1 cellular context compared by ENCODE assay signal in the genomic region with DNA sequence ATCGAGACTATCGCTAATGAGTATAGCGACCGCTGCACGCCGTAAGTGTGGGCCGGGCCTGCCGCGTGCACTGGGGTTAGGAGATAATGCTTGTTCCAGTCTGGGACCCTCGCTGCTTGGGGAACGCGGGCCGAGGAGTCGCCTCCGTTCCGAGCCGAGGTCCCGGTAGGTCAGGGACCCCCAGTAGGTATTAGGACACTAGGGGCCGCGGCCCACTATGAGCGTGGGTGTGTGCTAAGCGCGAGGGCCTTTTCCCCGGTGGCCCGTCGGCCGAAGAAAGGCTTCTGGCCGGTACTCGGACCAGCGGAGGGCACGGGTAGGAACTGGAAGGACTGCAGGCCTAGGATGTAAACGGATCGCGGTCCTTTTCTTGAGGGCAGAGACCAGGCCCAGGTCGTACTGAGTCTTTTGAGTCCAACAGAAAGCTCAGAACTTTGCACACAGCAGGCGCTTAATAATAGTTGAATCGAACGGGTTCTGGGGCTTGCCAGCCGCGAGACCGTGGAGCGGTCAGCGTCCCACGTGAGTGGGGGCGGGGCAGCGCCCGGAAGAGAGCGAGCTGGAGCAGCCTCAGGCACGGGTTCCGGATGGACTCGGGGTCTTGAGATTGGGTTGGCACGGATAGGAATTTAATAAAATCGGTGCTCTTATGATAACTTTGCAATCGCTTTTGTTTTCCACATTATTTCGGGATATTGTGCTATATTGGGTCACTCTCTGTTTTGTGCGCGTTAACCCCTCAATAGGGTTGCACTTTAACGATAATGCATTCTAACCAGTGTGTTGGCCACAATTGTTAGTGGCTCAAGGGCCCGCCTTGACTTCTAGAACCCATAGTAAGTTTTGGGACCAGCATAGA.
TF ChIP-seq lines count a peak whose summit lies in the region.

No MANE protein-coding gene starts in this region.

TF ChIP-seq in HepG2, 621 proteins besides CTCF, POLR2A, EP300 and RAD21 (continued from another document and continues in another):
- TF ChIP-seq PRDM15 (CRISPR knock-in tag; IDR thresholded peaks at IDR 0.05) = no peak
- no peak for TF ChIP-seq ZNF263 (CRISPR knock-in tag; IDR thresholded peaks at IDR 0.05)
- TF ChIP-seq, protein P1, sequence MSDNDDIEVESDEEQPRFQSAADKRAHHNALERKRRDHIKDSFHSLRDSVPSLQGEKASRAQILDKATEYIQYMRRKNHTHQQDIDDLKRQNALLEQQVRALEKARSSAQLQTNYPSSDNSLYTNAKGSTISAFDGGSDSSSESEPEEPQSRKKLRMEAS (IDR thresholded peaks at IDR 0.05) = peak; percentile 81
- TF ChIP-seq FOXO4 (CRISPR knock-in tag; conservative IDR thresholded peaks at IDR 0.05) = no peak
- TF ChIP-seq, protein P2, sequence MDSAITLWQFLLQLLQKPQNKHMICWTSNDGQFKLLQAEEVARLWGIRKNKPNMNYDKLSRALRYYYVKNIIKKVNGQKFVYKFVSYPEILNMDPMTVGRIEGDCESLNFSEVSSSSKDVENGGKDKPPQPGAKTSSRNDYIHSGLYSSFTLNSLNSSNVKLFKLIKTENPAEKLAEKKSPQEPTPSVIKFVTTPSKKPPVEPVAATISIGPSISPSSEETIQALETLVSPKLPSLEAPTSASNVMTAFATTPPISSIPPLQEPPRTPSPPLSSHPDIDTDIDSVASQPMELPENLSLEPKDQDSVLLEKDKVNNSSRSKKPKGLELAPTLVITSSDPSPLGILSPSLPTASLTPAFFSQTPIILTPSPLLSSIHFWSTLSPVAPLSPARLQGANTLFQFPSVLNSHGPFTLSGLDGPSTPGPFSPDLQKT (CRISPR knock-in tag; IDR thresholded peaks at IDR 0.05; ENCODE audit: borderline replicate concordance) = no peak
- TF ChIP-seq SOX5 (CRISPR knock-in tag; IDR thresholded peaks at IDR 0.05; ENCODE audit: borderline replicate concordance) = no peak; the same call in 1 of the 2 replicates
- no peak for TF ChIP-seq ZNF292 (CRISPR knock-in tag; IDR thresholded peaks at IDR 0.05; ENCODE audit: borderline replicate concordance, low read depth)
- TF ChIP-seq TBX3 (IDR thresholded peaks at IDR 0.05; ENCODE audit: borderline replicate concordance) = no peak
- no peak for TF ChIP-seq KMT2A (CRISPR knock-in tag; IDR thresholded peaks at IDR 0.05)
- TF ChIP-seq AFF4 (CRISPR knock-in tag; IDR thresholded peaks at IDR 0.05) = no peak
- TF ChIP-seq, protein P3, sequence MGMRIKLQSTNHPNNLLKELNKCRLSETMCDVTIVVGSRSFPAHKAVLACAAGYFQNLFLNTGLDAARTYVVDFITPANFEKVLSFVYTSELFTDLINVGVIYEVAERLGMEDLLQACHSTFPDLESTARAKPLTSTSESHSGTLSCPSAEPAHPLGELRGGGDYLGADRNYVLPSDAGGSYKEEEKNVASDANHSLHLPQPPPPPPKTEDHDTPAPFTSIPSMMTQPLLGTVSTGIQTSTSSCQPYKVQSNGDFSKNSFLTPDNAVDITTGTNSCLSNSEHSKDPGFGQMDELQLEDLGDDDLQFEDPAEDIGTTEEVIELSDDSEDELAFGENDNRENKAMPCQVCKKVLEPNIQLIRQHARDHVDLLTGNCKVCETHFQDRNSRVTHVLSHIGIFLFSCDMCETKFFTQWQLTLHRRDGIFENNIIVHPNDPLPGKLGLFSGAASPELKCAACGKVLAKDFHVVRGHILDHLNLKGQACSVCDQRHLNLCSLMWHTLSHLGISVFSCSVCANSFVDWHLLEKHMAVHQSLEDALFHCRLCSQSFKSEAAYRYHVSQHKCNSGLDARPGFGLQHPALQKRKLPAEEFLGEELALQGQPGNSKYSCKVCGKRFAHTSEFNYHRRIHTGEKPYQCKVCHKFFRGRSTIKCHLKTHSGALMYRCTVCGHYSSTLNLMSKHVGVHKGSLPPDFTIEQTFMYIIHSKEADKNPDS (CRISPR knock-in tag; IDR thresholded peaks at IDR 0.05) = no peak
- TF ChIP-seq HOXD1 (CRISPR knock-in tag; IDR thresholded peaks at IDR 0.05) = 0 out of 2 replicates have a peak, but pooled peaks have one; percentile 29
- TF ChIP-seq ONECUT2 (CRISPR knock-in tag; IDR thresholded peaks at IDR 0.05) = no peak
- TF ChIP-seq ZNF432 (CRISPR knock-in tag; IDR thresholded peaks at IDR 0.05; ENCODE audit: borderline replicate concordance) = no peak
- TF ChIP-seq ZNF883 (CRISPR knock-in tag; IDR thresholded peaks at IDR 0.05; ENCODE audit: not compliant biosample characterization) = no peak
- TF ChIP-seq HMG20B (CRISPR knock-in tag; conservative IDR thresholded peaks at IDR 0.05) = no peak
- TF ChIP-seq, protein P4, sequence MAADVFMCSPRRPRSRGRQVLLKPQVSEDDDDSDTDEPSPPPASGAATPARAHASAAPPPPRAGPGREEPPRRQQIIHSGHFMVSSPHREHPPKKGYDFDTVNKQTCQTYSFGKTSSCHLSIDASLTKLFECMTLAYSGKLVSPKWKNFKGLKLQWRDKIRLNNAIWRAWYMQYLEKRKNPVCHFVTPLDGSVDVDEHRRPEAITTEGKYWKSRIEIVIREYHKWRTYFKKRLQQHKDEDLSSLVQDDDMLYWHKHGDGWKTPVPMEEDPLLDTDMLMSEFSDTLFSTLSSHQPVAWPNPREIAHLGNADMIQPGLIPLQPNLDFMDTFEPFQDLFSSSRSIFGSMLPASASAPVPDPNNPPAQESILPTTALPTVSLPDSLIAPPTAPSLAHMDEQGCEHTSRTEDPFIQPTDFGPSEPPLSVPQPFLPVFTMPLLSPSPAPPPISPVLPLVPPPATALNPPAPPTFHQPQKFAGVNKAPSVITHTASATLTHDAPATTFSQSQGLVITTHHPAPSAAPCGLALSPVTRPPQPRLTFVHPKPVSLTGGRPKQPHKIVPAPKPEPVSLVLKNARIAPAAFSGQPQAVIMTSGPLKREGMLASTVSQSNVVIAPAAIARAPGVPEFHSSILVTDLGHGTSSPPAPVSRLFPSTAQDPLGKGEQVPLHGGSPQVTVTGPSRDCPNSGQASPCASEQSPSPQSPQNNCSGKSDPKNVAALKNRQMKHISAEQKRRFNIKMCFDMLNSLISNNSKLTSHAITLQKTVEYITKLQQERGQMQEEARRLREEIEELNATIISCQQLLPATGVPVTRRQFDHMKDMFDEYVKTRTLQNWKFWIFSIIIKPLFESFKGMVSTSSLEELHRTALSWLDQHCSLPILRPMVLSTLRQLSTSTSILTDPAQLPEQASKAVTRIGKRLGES (CRISPR knock-in tag; IDR thresholded peaks at IDR 0.05; ENCODE audit: borderline replicate concordance) = no peak
- no peak for TF ChIP-seq PREB (CRISPR knock-in tag; IDR thresholded peaks at IDR 0.05)
- TF ChIP-seq SAFB2 (CRISPR knock-in tag; IDR thresholded peaks at IDR 0.05; ENCODE audit: borderline replicate concordance, low read depth) = no peak; the same call in 1 of the 2 replicates
- TF ChIP-seq ERF (CRISPR knock-in tag; IDR thresholded peaks at IDR 0.05) = no peak
- no peak for TF ChIP-seq ZFP1 (CRISPR knock-in tag; IDR thresholded peaks at IDR 0.05)
- TF ChIP-seq SOX13 (IDR thresholded peaks at IDR 0.05) = no peak
- no peak for TF ChIP-seq SOX13 (CRISPR knock-in tag; conservative IDR thresholded peaks at IDR 0.05 in 1 of 2, IDR thresholded peaks at IDR 0.05 in 1 of 2)
- TF ChIP-seq DPF2 (CRISPR knock-in tag; IDR thresholded peaks at IDR 0.05; ENCODE audit: borderline replicate concordance, low read depth) = no peak
- no peak for TF ChIP-seq ZNF768 (CRISPR knock-in tag; IDR thresholded peaks at IDR 0.05)
- TF ChIP-seq NONO (IDR thresholded peaks at IDR 0.05) = no peak
- no peak for TF ChIP-seq NONO (CRISPR knock-in tag; conservative IDR thresholded peaks at IDR 0.05)
- TF ChIP-seq ZNF724P (CRISPR knock-in tag; IDR thresholded peaks at IDR 0.05; ENCODE audit: borderline replicate concordance) = no peak
- TF ChIP-seq SOX6 (IDR thresholded peaks at IDR 0.05) = no peak
- TF ChIP-seq SOX6 (CRISPR knock-in tag; IDR thresholded peaks at IDR 0.05) = no peak
- no peak for TF ChIP-seq SMYD3 (CRISPR knock-in tag; IDR thresholded peaks at IDR 0.05)
- TF ChIP-seq RCOR2 (CRISPR knock-in tag; IDR thresholded peaks at IDR 0.05) = no peak
- no peak for TF ChIP-seq JARID2 (CRISPR knock-in tag; IDR thresholded peaks at IDR 0.05; ENCODE audit: insufficient replicate concordance)
- no peak for TF ChIP-seq TERF1 (CRISPR knock-in tag; IDR thresholded peaks at IDR 0.05)
- no peak for TF ChIP-seq NCOA2 (CRISPR knock-in tag; IDR thresholded peaks at IDR 0.05)
- no peak for TF ChIP-seq ZNF749 (CRISPR knock-in tag; IDR thresholded peaks at IDR 0.05; ENCODE audit: borderline replicate concordance)
- TF ChIP-seq ZIK1 (CRISPR knock-in tag; IDR thresholded peaks at IDR 0.05; ENCODE audit: borderline replicate concordance, low read depth) = no peak
